ENCODE assay signal across 26 cellular contexts in genomic region chr1:210237981-210238380, GRCh38. TPM values are rescaled to one million over a fixed set of nuclear protein-coding genes. Genes with fewer than 3 reads are reported as not detected.
A peak's percentile ranks its signal among the peaks of the same experiment; 100 is the strongest.
DNase-seq lines count a peak whose midpoint lies in the region; ATAC-seq and TF ChIP-seq lines count a peak whose summit lies in the region.
"Had no signal": no experiment of that assay in that cellular context is flagged by ENCODE, and none has a peak within 500 bp of the region (broad histone marks: within the 10 kb centered on the region; RNA-seq: fewer than 3 reads in every experiment).

No MANE protein-coding gene starts in this region.

- peaks cover 6 to 13% of the 10 kb centered on the region in 2 donors for H3K4me1 Mint-ChIP-seq in stimulated activated naive B cell treated with anti-CD40 and anti-IgM and Interleukin-4, amounts not matched to agents 10 μg/mL and 1 μg/mL and 100 μg/mL, for 72 hours

- H3K4me3 Mint-ChIP-seq in stimulated activated naive B cell treated with anti-CD40 and anti-IgM and Interleukin-4, amounts not matched to agents 10 μg/mL and 1 μg/mL and 100 μg/mL, for 72 hours = no peak overlapping the region
- H3K4me3 Mint-ChIP-seq: activated CD4-positive, alpha-beta memory T cell treated with anti-CD3 and anti-CD28 coated beads for 36 hours; dendritic cell treated with granulocyte-macrophage colony-stimulating factor and Interleukin-4, amounts not matched to agents 40 ng/mL and 50 ng/mL, for 4 days; immature natural killer cell; stimulated activated naive CD8-positive, alpha-beta T cell treated with anti-CD3 and anti-CD28 coated beads, Interleukin-15, Interleukin-2, amounts not matched to agents 100 ng/mL and 50 ng/mL, for 24 hours; WTC11 had no signal

- TF ChIP-seq POLR2A in GM18505 (IDR thresholded peaks at IDR 0.05; ENCODE audit: borderline replicate concordance, extremely low read depth, insufficient read depth, insufficient read length) = no peak

- H3K9me3 Mint-ChIP-seq in stimulated activated naive B cell treated with anti-CD40 and anti-IgM and Interleukin-4, amounts not matched to agents 10 μg/mL and 1 μg/mL and 100 μg/mL, for 72 hours = no peaks in the 10 kb centered on the region
- H3K9me3 Mint-ChIP-seq: activated CD4-positive, alpha-beta memory T cell treated with anti-CD3 and anti-CD28 coated beads for 36 hours; dendritic cell treated with granulocyte-macrophage colony-stimulating factor and Interleukin-4, amounts not matched to agents 40 ng/mL and 50 ng/mL, for 4 days; stimulated activated naive CD8-positive, alpha-beta T cell treated with anti-CD3 and anti-CD28 coated beads, Interleukin-15, Interleukin-2, amounts not matched to agents 100 ng/mL and 50 ng/mL, for 24 hours; WTC11 had no signal

- peak overlapping the region; percentile 84 to 85 for H2BK12ac ChIP-seq in mesenchymal stem cell (ENCODE audit: low read length in 2 of 2)

- H4K8ac ChIP-seq in mesenchymal stem cell (ENCODE audit: low read length) = peak overlapping the region; percentile 74

- peak overlapping the region; percentile 35 to 97 for H3K4ac ChIP-seq in mesenchymal stem cell (ENCODE audit: low read depth in 1 of 2, low read length in 2 of 2)

- H3K27ac ChIP-seq in left ventricle myocardium inferior (replicated peaks) (peak overlapping the region; percentile 91), mesenchymal stem cell (ENCODE audit: low read length, poor library complexity, severe bottlenecking) (peak overlapping the region; percentile 90), MM.1S (ENCODE audit: low read length) (no peak overlapping the region)
- H3K27ac ChIP-seq: A549; BLaER1 treated with 17β-estradiol and CSF1 and Interleukin-3, amounts not matched to agents 10 nM and 100 nM; epithelial cell of prostate; SJSA1 had no signal

- H3K4me1 ChIP-seq in left ventricle myocardium inferior (peaks cover 60% of the 10 kb centered on the region), mesenchymal stem cell (ENCODE audit: control insufficient read depth, insufficient read depth, low read depth, low read length) (peaks cover 27% of the 10 kb centered on the region), skeletal muscle satellite cell (ENCODE audit: control insufficient read depth, insufficient read depth, low read length) (peaks cover 58% of the 10 kb centered on the region), MM.1S (ENCODE audit: low read length) (no peaks in the 10 kb centered on the region)

- H3K9ac ChIP-seq in mesenchymal stem cell (ENCODE audit: low read length) (peak overlapping the region; percentile 72), skeletal muscle satellite cell (ENCODE audit: low read depth, low read length) (no peak overlapping the region), MM.1S (ENCODE audit: low read length) (no peak overlapping the region)
- H3K9ac ChIP-seq: BLaER1 treated with 17β-estradiol and CSF1 and Interleukin-3, amounts not matched to agents 10 nM and 100 nM had no signal

- TF ChIP-seq CTCF in left ventricle myocardium inferior (IDR thresholded peaks at IDR 0.05; ENCODE audit: borderline replicate concordance) = no peak
- no peak for TF ChIP-seq CTCF in MM.1S (IDR thresholded peaks at IDR 0.05; ENCODE audit: low read length)

- peak overlapping the region in 1 of 2 experiments; percentile 18 for H3K14ac ChIP-seq in mesenchymal stem cell (ENCODE audit: low read length in 2 of 2)

- peak overlapping the region in 1 of 2 experiments; percentile 87 for H3K23ac ChIP-seq in mesenchymal stem cell (ENCODE audit: low read length in 2 of 2)

- intact Hi-C loops in left ventricle myocardium inferior (cut with micrococcal nuclease) (loop anchor here (10.0 kb wide), 1 partner anchor 57 kb away; no protein-coding TSS in a partner anchor), Right ventricle myocardium inferior (cut with DNase I) (loop anchor here (5.0 to 10.0 kb wide), 2 partner anchors 54 to 413 kb away; partner anchors contain the start of gene UTP25)

- peak overlapping the region; percentile 60 for H2AK5ac ChIP-seq in mesenchymal stem cell (ENCODE audit: low read length, severe bottlenecking)

- H2BK15ac ChIP-seq in mesenchymal stem cell (ENCODE audit: low read depth, poor library complexity, severe bottlenecking) = no peak overlapping the region

- no peaks in the 10 kb centered on the region for H3K79me2 ChIP-seq in MM.1S (ENCODE audit: low read length)

- peak overlapping the region; percentile 63 for H2BK5ac ChIP-seq in mesenchymal stem cell (ENCODE audit: low read depth, low read length, poor library complexity, severe bottlenecking)

- H3K27me3 Mint-ChIP-seq in stimulated activated naive B cell treated with anti-CD40 and anti-IgM and Interleukin-4, amounts not matched to agents 10 μg/mL and 1 μg/mL and 100 μg/mL, for 72 hours = peaks cover 55 to 71% of the 10 kb centered on the region in 2 donors

- H3K9me3 ChIP-seq in left ventricle myocardium inferior (replicated peaks) = no peaks in the 10 kb centered on the region
- H3K9me3 ChIP-seq in mesenchymal stem cell (ENCODE audit: control insufficient read depth, low read length) = no peaks in the 10 kb centered on the region
- H3K9me3 ChIP-seq in skeletal muscle satellite cell (replicated peaks; ENCODE audit: low read length) = no peaks in the 10 kb centered on the region
- no peaks in the 10 kb centered on the region for H3K9me3 ChIP-seq in MM.1S (replicated peaks; ENCODE audit: insufficient read depth, low read length)
- H3K9me3 ChIP-seq: A549; BLaER1 treated with 17β-estradiol and CSF1 and Interleukin-3, amounts not matched to agents 10 nM and 100 nM; SJSA1 had no signal

- H2AFZ ChIP-seq in mesenchymal stem cell (ENCODE audit: low read depth, low read length) (no peak overlapping the region), MM.1S (ENCODE audit: low read length) (no peak overlapping the region)

- H3K36me3 Mint-ChIP-seq in stimulated activated naive B cell treated with anti-CD40 and anti-IgM and Interleukin-4, amounts not matched to agents 10 μg/mL and 1 μg/mL and 100 μg/mL, for 72 hours = no peaks in the 10 kb centered on the region
- H3K36me3 Mint-ChIP-seq: activated CD4-positive, alpha-beta memory T cell treated with anti-CD3 and anti-CD28 coated beads for 36 hours; WTC11 had no signal

- H2BK120ac ChIP-seq in mesenchymal stem cell (ENCODE audit: low read depth, low read length) = peak overlapping the region; percentile 86

- H4K91ac ChIP-seq in mesenchymal stem cell (ENCODE audit: low read length) = peak overlapping the region; percentile 93

- H3K18ac ChIP-seq in mesenchymal stem cell (ENCODE audit: low read depth in 1 of 2, low read length in 2 of 2) = peak overlapping the region; percentile 84 to 94

- no peak overlapping the region for H3K27ac Mint-ChIP-seq in stimulated activated naive B cell treated with anti-CD40 and anti-IgM and Interleukin-4, amounts not matched to agents 10 μg/mL and 1 μg/mL and 100 μg/mL, for 72 hours
- H3K27ac Mint-ChIP-seq: activated CD4-positive, alpha-beta memory T cell treated with anti-CD3 and anti-CD28 coated beads for 36 hours; dendritic cell treated with granulocyte-macrophage colony-stimulating factor and Interleukin-4, amounts not matched to agents 40 ng/mL and 50 ng/mL, for 4 days; immature natural killer cell; stimulated activated naive CD8-positive, alpha-beta T cell treated with anti-CD3 and anti-CD28 coated beads, Interleukin-15, Interleukin-2, amounts not matched to agents 100 ng/mL and 50 ng/mL, for 24 hours; WTC11 had no signal

- H4K20me1 ChIP-seq in MM.1S (ENCODE audit: insufficient read depth, low read length) = no peaks in the 10 kb centered on the region

- 92% methylated on average over 8 of the region's 8 CpGs for WGBS in mesenchymal stem cell

- H3F3A ChIP-seq in MM.1S (ENCODE audit: insufficient read depth, low read length) = no peaks in the 10 kb centered on the region; the same call in none of the 2 replicates

- no peaks in the 10 kb centered on the region for H3K9me2 ChIP-seq in MM.1S (replicated peaks; ENCODE audit: insufficient read depth, low read length)

- H3K4me2 ChIP-seq in mesenchymal stem cell (ENCODE audit: low read length, poor library complexity, severe bottlenecking) (peak overlapping the region; percentile 10), skeletal muscle satellite cell (ENCODE audit: low read length) (peak overlapping the region; percentile 46), MM.1S (ENCODE audit: low read depth, low read length) (no peak overlapping the region)
- H3K4me2 ChIP-seq: A549; BLaER1 treated with 17β-estradiol and CSF1 and Interleukin-3, amounts not matched to agents 10 nM and 100 nM had no signal

- ATAC-seq in Right ventricle myocardium inferior (no peak), GM18505 (IDR thresholded peaks at IDR 0.05; ENCODE audit: unreplicated experiment) (no peak), HG03439 (IDR thresholded peaks at IDR 0.05; ENCODE audit: unreplicated experiment) (no peak)
- ATAC-seq in stimulated activated naive B cell treated with anti-CD40 and anti-IgM and Interleukin-4, amounts not matched to agents 10 μg/mL and 1 μg/mL and 100 μg/mL, for 72 hours (replicated peaks) = no peak
- ATAC-seq: A549, PC-3, WTC11 had no signal

- H3K36me3 ChIP-seq in left ventricle myocardium inferior (no peaks in the 10 kb centered on the region), mesenchymal stem cell (ENCODE audit: control insufficient read depth in 1 of 2, insufficient read depth in 2 of 2, low read depth in 1 of 2, low read length in 2 of 2) (peaks cover 4 to 7% of the 10 kb centered on the region in 2 experiments), skeletal muscle satellite cell (ENCODE audit: insufficient read depth, low read length) (peaks cover 7% of the 10 kb centered on the region), MM.1S (replicated peaks; ENCODE audit: insufficient read depth, low read length) (no peaks in the 10 kb centered on the region)
- H3K36me3 ChIP-seq: BLaER1 treated with 17β-estradiol and CSF1 and Interleukin-3, amounts not matched to agents 10 nM and 100 nM had no signal

- H3K4me3 ChIP-seq in left ventricle myocardium inferior (peak overlapping the region; percentile 48), mesenchymal stem cell (ENCODE audit: insufficient read depth in 1 of 2, low read depth in 1 of 2, low read length in 2 of 2) (peak overlapping the region in 1 of 2 experiments; percentile 54), skeletal muscle satellite cell (ENCODE audit: low read length) (no peak overlapping the region), MM.1S (ENCODE audit: low read length) (no peak overlapping the region)
- H3K4me3 ChIP-seq: A549; BLaER1 treated with 17β-estradiol and CSF1 and Interleukin-3, amounts not matched to agents 10 nM and 100 nM; SJSA1 had no signal

- DNase-seq in left ventricle myocardium inferior (no peak), Right ventricle myocardium inferior (ENCODE audit: missing footprints) (no peak), mesenchymal stem cell (no peak), MM.1S (no peak)
- DNase-seq in stimulated activated naive B cell treated with anti-CD40 and anti-IgM and Interleukin-4, amounts not matched to agents 10 μg/mL and 1 μg/mL and 100 μg/mL, for 72 hours = no peak
- DNase-seq: activated CD4-positive, alpha-beta memory T cell treated with anti-CD3 and anti-CD28 coated beads for 36 hours; activated naive CD4-positive, alpha-beta T cell treated with Interleukin-2 at 50 U/mL for 16 hours; immature natural killer cell; Karpas-422; mammary epithelial cell; NCI-H1105 treated with DMSO at 0.1 percent for 48 hours; NCI-H2171 treated with DMSO at 0.1 percent for 48 hours; NCI-H774; PC-3; stimulated activated CD4-positive, alpha-beta T cell treated with anti-CD3 and anti-CD28 coated beads, Interleukin-1b, Interleukin-23, amount 100 ng/mL, for 48 hours had no signal

- H3K79me1 ChIP-seq in mesenchymal stem cell (replicated peaks; ENCODE audit: low read length, poor library complexity, severe bottlenecking) = peaks cover 9% of the 10 kb centered on the region

- peaks cover 7% of the 10 kb centered on the region for H3K27me3 ChIP-seq in left ventricle myocardium inferior (ENCODE audit: low read depth)
- peaks cover 0 to 13% of the 10 kb centered on the region in 2 experiments for H3K27me3 ChIP-seq in mesenchymal stem cell (ENCODE audit: control insufficient read depth in 1 of 2, insufficient read depth in 1 of 2, low read length in 2 of 2)
- no peaks in the 10 kb centered on the region for H3K27me3 ChIP-seq in skeletal muscle satellite cell (ENCODE audit: control insufficient read depth, insufficient read depth, low read length)
- peaks cover 7% of the 10 kb centered on the region; the same call in 1 of the 2 replicates for H3K27me3 ChIP-seq in MM.1S (replicated peaks; ENCODE audit: insufficient read depth, low read length)
- H3K27me3 ChIP-seq: SJSA1 had no signal

RNA-seq across cellular contexts. Expression of gene SERTAD4, which starts 5.4 kb away (rescaled TPM):
- total RNA-seq in left ventricle myocardium inferior (4.6 TPM), Right ventricle myocardium inferior (5.1 TPM)
- polyA plus RNA-seq in mesenchymal stem cell (2013, experiment 1 of 2) = 6.3 TPM
- polyA plus RNA-seq in mesenchymal stem cell (2013, experiment 2 of 2) = 5.7 TPM
- 0.22 TPM in 1 of 2 replicates, not detected in the other for total RNA-seq in skeletal muscle satellite cell (2012; rRNA removed)
- total RNA-seq: activated CD4-positive, alpha-beta memory T cell treated with anti-CD3 and anti-CD28 coated beads for 36 hours; T-helper 2 cell treated with Interferon-gamma antibody and Interleukin-4, amounts not matched to agents 100 ng/mL and 5 ng/mL, for 36 hours had no signal
- polyA plus RNA-seq: immature natural killer cell had no signal
